ENCODE assay signal across 31 cellular contexts in the genomic region with DNA sequence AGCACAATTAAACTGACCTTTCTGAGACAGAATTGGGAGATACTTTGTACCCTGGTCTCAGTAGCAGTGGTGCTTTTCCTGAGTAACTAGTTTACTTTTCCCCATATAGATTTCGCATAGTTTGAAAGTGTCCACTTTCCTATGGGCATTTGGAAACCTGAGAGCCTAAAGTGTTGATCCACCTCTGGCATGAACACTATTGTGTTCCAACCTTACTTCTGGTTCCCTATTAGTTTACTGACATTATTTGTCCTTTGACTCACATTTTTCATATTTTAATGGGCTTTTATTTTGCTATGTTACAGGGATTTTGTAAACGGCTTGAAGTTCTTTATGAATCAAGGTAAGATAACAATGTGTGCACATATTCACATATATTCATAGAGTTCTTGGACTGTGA.
"Had no signal": no experiment of that assay in that cellular context is flagged by ENCODE, and none has a peak within 500 bp of the region (broad histone marks: within the 10 kb centered on the region; RNA-seq: fewer than 3 reads in every experiment).

No MANE protein-coding gene starts in this region.

- H3K27me3 ChIP-seq: adrenal gland, ascending aorta, body of pancreas, brain microvascular endothelial cell, breast epithelium, cardiac muscle cell had no signal

- H3K4me3 ChIP-seq: adrenal gland, ascending aorta, body of pancreas, breast epithelium, cardiac muscle cell had no signal

- ATAC-seq: activated naive CD4-positive, alpha-beta T cell treated with anti-CD3 and anti-CD28 coated beads, Interleukin-2, amount 50 U/mL, for 72 hours; activated naive CD8-positive, alpha-beta T cell treated with anti-CD3 and anti-CD28 coated beads, Interleukin-2, amount 50 U/mL, for 24 hours; activated T-cell treated with anti-CD3 and anti-CD28 coated beads, Interleukin-2, amount 50 U/mL, for 4 hours; activated T-cell treated with anti-CD3 and anti-CD28 coated beads, Interleukin-2, amount 50 U/mL, for 72 hours; activated T-helper 17 cell treated with anti-CD3 and anti-CD28 coated beads, Interleukin-2, amount 50 U/mL, for 72 hours; body of pancreas had no signal

- H3K4me1 ChIP-seq: adrenal gland, ascending aorta, body of pancreas, breast epithelium had no signal

- H3K36me3 ChIP-seq: adrenal gland, ascending aorta, brain microvascular endothelial cell, breast epithelium, cardiac muscle cell had no signal

- H3K27ac ChIP-seq: adrenal gland, ascending aorta, body of pancreas, brain microvascular endothelial cell, breast epithelium, cardiac muscle cell had no signal

- DNase-seq: activated effector memory CD4-positive, alpha-beta T cell treated with anti-CD3 and anti-CD28 coated beads, Interleukin-2, amount 50 U/mL, for 16 hours; activated effector memory CD4-positive, alpha-beta T cell treated with Interleukin-2 at 50 U/mL for 16 hours; activated gamma-delta T cell; activated gamma-delta T cell treated with Interleukin-2 at 50 U/mL for 16 hours; activated naive CD4-positive, alpha-beta T cell; activated naive CD4-positive, alpha-beta T cell treated with anti-CD3 and anti-CD28 coated beads for 36 hours; activated naive CD4-positive, alpha-beta T cell treated with anti-CD3 and anti-CD28 coated beads, Interleukin-2, amount 10 ng/mL, durations not matched to agents 7 days and 5 days; activated naive CD4-positive, alpha-beta T cell treated with anti-CD3 and anti-CD28 coated beads, Interleukin-2, amount 50 U/mL, for 16 hours; activated naive CD4-positive, alpha-beta T cell treated with Interleukin-2 at 50 U/mL for 16 hours; activated naive CD8-positive, alpha-beta T cell treated with anti-CD3 and anti-CD28 coated beads for 36 hours; activated naive CD8-positive, alpha-beta T cell treated with anti-CD3 and anti-CD28 coated beads, Interleukin-2, amount 10 ng/mL, durations not matched to agents 7 days and 5 days; activated naive CD8-positive, alpha-beta T cell treated with anti-CD3 and anti-CD28 coated beads, Interleukin-2, amount 50 U/mL, for 24 hours; activated T-cell treated with anti-CD3 and anti-CD28 coated beads, Interleukin-2, amount 50 U/mL, for 24 hours; activated T-cell treated with anti-CD3 and anti-CD28 coated beads, Interleukin-2, amount 50 U/mL, for 4 hours; activated T-cell treated with anti-CD3 and anti-CD28 coated beads, Interleukin-2, amount 50 U/mL, for 48 hours; activated T-cell treated with anti-CD3 and anti-CD28 coated beads, Interleukin-2, amount 50 U/mL, for 72 hours; adrenal gland; amniotic stem cell; amygdala; anterior cingulate cortex; aorta; body of pancreas; brain microvascular endothelial cell; caudate nucleus; central memory CD4-positive, alpha-beta T cell; cerebellar nuclear complex had no signal

- H3K9me3 ChIP-seq: adrenal gland, body of pancreas had no signal
